In the genomic region with DNA sequence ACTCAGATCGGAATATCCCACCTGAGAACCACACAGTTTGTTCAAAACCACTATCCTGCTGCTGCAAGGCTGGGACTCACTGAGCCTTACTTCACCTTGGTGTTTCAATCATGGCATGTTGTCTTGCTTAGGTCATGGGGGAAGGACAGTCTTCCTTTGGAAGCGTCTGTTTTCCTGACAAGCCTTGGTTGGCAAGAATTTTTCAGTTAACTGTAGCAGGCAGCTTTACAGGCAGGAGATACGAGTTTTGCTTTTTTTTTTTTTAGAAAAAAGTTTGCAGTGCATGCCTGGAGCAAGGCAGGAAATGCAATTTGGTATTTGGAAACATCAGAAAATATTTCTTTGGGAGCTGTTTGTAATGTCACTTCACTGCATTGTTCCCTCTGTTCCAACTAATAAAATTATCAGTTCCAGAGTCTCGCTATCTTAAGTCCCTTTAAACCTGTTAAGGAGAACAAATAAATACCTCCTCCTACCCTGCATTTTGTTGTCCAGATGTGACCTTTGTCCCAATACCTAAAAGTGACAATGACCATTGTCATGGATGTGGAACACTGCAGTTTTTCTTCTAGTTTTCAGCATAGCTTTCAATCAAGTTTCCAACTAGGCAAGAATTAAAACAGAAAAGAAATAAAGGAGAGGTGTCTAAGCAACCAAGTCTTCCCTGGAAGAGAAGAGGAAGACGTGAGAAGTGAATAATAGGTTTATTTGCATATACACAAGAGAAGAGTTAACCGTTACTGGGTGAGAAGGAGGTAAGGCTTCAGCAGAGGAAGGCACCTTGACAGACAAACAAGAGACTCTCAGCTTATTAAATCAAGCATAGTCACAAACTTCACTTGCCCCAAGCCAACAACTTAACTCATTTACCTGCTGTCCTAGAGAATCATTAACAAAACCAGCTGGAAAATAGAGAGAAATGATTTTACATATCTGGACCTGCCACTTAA, we compare ENCODE assay signal across 13 cellular contexts.
DNase-seq lines count a peak whose midpoint lies in the region; ATAC-seq and TF ChIP-seq lines count a peak whose summit lies in the region.
"Had no signal": no experiment of that assay in that cellular context is flagged by ENCODE, and none has a peak within 500 bp of the region (broad histone marks: within the 10 kb centered on the region; RNA-seq: fewer than 3 reads in every experiment).

No MANE protein-coding gene starts in this region.

- peak; percentile 32 for DNase-seq in GM23248
- DNase-seq in ascending aorta (ENCODE audit: low spot score in 2 of 2) = no peak
- DNase-seq in lower lobe of right lung = no peak
- no peak for DNase-seq in spleen
- DNase-seq in BE2C = no peak
- no peak for DNase-seq in stimulated activated CD4-positive, alpha-beta T cell treated with anti-CD3 and anti-CD28 coated beads, Interleukin-2, amount 100 ng/mL, for 24 hours
- no peak for DNase-seq in substantia nigra (lab: John Stamatoyannopoulos, UW)
- DNase-seq in foreskin keratinocyte = no peak
- DNase-seq: activated CD4-positive, CD25-positive, alpha-beta regulatory T cell; activated effector memory CD4-positive, alpha-beta T cell treated with Interleukin-2 at 50 U/mL for 16 hours; NCI-H2081 treated with DMSO at 0.1 percent for 48 hours; posterior cingulate gyrus had no signal

- peaks cover 40% of the 10 kb centered on the region for H3K79me2 ChIP-seq in GM23248 (ENCODE audit: insufficient read depth)

- H3K36me3 ChIP-seq in GM23248 (ENCODE audit: low read depth) (peaks cover 24% of the 10 kb centered on the region), ascending aorta (peaks cover 25 to 27% of the 10 kb centered on the region in 2 donors), lower lobe of right lung (peaks cover 28% of the 10 kb centered on the region), spleen (peaks cover 4 to 35% (median 25%) of the 10 kb centered on the region in 6 donors), BE2C (peaks cover 21% of the 10 kb centered on the region)

- in situ Hi-C loops in GM23248 (cut with MboI) = no loop called here

- ATAC-seq in lower lobe of right lung (no peak), foreskin keratinocyte (no peak)

- H3K9me3 ChIP-seq in GM23248 (ENCODE audit: low read depth) (no peaks in the 10 kb centered on the region), ascending aorta (no peaks in the 10 kb centered on the region), lower lobe of right lung (no peaks in the 10 kb centered on the region), spleen (no peaks in the 10 kb centered on the region), BE2C (no peaks in the 10 kb centered on the region)

- H3K4me1 ChIP-seq in GM23248 (ENCODE audit: insufficient read depth) (peaks cover 31% of the 10 kb centered on the region), ascending aorta (peaks cover 20 to 62% of the 10 kb centered on the region in 2 donors), lower lobe of right lung (peaks cover 79% of the 10 kb centered on the region), spleen (peaks cover 21 to 78% (median 61%) of the 10 kb centered on the region in 6 donors), BE2C (peaks cover 32% of the 10 kb centered on the region), foreskin keratinocyte (no peaks in the 10 kb centered on the region)

- H3K4me2 ChIP-seq in GM23248 (ENCODE audit: unreplicated experiment) = peak overlapping the region; percentile 40

- TF ChIP-seq POLR2A in spleen (IDR thresholded peaks at IDR 0.05) = no peak

- H3K27ac ChIP-seq in GM23248 (peak overlapping the region; percentile 57), ascending aorta (peak overlapping the region; percentile 92 to 95), lower lobe of right lung (peak overlapping the region; percentile 74), spleen (peak overlapping the region in 7 of 8 donors; percentile 56 to 77 (median 75)), substantia nigra (ENCODE audit: low read depth, low read length, poor library complexity, severe bottlenecking) (no peak overlapping the region), foreskin keratinocyte (no peak overlapping the region)
- H3K27ac ChIP-seq: RWPE1 had no signal

- no peaks in the 10 kb centered on the region for H3K9me2 ChIP-seq in GM23248 (ENCODE audit: insufficient read depth)

- no peak overlapping the region for H2AFZ ChIP-seq in GM23248

- H3K4me3 ChIP-seq in GM23248 (no peak overlapping the region), ascending aorta (no peak overlapping the region), lower lobe of right lung (no peak overlapping the region), spleen (no peak overlapping the region), BE2C (ENCODE audit: low read depth, low read length) (no peak overlapping the region)

- intact Hi-C loops in ascending aorta (cut with DNase I) = no loop called here
- intact Hi-C loops in lower lobe of right lung (cut with DNase I) = no loop called here
- intact Hi-C loops in spleen (cut with DNase I; ENCODE audit: low total_unique reads) = no loop called here

- no peaks in the 10 kb centered on the region for H4K20me1 ChIP-seq in GM23248 (ENCODE audit: insufficient read depth)

- 46 to 48% methylated on average over 6 of the region's 6 CpGs for WGBS in GM23248 (ENCODE audit: low coverage in 1 of 2, low lambda C conversion rate in 2 of 2, missing lambda C conversion rate in 2 of 2), 2 experiments
- WGBS in spleen, 5 donors = 32 to 65% (median 46%) methylated on average over 6 of the region's 6 CpGs

- H3K27me3 ChIP-seq in GM23248 (replicated peaks; ENCODE audit: insufficient read depth) (no peaks in the 10 kb centered on the region), ascending aorta (no peaks in the 10 kb centered on the region), lower lobe of right lung (ENCODE audit: low read depth) (no peaks in the 10 kb centered on the region), spleen (replicated peaks in 1 of 7) (no peaks in the 10 kb centered on the region), BE2C (no peaks in the 10 kb centered on the region), foreskin keratinocyte (no peaks in the 10 kb centered on the region)

- peak overlapping the region; percentile 30; the same call in 1 of the 2 replicates for H3K9ac ChIP-seq in GM23248

- peaks cover 25% of the 10 kb centered on the region for H3F3A ChIP-seq in GM23248 (ENCODE audit: insufficient read depth)

- TF ChIP-seq CTCF in ascending aorta (IDR thresholded peaks at IDR 0.05) = no peak
- TF ChIP-seq CTCF in lower lobe of right lung (IDR thresholded peaks at IDR 0.05) = no peak
- TF ChIP-seq CTCF in spleen (IDR thresholded peaks at IDR 0.05 in 8 of 11, conservative IDR thresholded peaks at IDR 0.05 in 3 of 11) = no peak
- no peak for TF ChIP-seq CTCF in BE2C (IDR thresholded peaks at IDR 0.05; ENCODE audit: low read depth, low read length)
- no peak for TF ChIP-seq CTCF in foreskin keratinocyte (conservative IDR thresholded peaks at IDR 0.05)

Comparison
In these comparisons a context has a peak if more than half of its experiments do, and no peak if none do; other contexts are left out.
1. H3K27ac ChIP-seq: peak in GM23248 (single experiment), ascending aorta (2 of 2), lower lobe of right lung (single experiment) and spleen (7 of 8); none in substantia nigra (single experiment) and foreskin keratinocyte (single experiment).